Comparison of ENCODE assay signal across 1 cellular context in the genomic region with DNA sequence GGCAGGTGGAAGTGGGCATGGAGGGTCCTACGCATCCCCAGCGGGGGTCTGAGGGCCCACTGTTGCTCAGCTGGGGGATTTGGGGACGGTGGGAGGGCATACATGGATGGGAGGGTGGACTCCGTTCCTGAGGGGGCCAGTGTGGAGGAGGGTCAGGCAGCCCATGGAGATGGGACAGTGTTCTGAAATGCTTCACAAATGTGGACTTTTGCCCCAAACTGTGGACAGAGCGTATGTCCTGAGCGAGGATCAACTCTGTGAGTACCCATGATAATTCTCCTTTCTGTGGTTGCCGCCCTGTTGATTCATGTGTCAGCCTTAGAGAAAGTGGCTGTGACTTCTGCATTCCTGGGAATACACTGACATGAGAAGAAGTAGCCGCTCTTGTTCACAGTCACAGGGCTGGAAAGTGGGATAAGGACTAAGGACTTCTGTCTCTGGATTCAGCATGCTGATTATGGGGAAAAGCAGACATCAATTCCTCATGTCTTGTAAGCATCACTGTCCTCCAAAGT.
TF ChIP-seq lines count a peak whose summit lies in the region.

No MANE protein-coding gene starts in this region.

TF ChIP-seq in WTC11, 78 proteins besides CTCF, POLR2A, EP300 and RAD21 (continued from another document):
- TF ChIP-seq, protein P1, sequence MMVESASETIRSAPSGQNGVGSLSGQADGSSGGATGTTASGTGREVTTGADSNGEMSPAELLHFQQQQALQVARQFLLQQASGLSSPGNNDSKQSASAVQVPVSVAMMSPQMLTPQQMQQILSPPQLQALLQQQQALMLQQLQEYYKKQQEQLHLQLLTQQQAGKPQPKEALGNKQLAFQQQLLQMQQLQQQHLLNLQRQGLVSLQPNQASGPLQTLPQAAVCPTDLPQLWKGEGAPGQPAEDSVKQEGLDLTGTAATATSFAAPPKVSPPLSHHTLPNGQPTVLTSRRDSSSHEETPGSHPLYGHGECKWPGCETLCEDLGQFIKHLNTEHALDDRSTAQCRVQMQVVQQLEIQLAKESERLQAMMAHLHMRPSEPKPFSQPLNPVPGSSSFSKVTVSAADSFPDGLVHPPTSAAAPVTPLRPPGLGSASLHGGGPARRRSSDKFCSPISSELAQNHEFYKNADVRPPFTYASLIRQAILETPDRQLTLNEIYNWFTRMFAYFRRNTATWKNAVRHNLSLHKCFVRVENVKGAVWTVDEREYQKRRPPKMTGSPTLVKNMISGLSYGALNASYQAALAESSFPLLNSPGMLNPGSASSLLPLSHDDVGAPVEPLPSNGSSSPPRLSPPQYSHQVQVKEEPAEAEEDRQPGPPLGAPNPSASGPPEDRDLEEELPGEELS (CRISPR knock-in tag; IDR thresholded peaks at IDR 0.05) = no peak
- TF ChIP-seq, protein P2, sequence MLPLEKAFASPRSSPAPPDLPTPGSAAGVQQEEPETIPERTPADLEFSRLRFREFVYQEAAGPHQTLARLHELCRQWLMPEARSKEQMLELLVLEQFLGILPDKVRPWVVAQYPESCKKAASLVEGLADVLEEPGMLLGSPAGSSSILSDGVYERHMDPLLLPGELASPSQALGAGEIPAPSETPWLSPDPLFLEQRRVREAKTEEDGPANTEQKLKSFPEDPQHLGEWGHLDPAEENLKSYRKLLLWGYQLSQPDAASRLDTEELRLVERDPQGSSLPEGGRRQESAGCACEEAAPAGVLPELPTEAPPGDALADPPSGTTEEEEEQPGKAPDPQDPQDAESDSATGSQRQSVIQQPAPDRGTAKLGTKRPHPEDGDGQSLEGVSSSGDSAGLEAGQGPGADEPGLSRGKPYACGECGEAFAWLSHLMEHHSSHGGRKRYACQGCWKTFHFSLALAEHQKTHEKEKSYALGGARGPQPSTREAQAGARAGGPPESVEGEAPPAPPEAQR (CRISPR knock-in tag; IDR thresholded peaks at IDR 0.05) = no peak
TF ChIP-seq in WTC11: peak in this region for 0.
